In the genomic region with DNA sequence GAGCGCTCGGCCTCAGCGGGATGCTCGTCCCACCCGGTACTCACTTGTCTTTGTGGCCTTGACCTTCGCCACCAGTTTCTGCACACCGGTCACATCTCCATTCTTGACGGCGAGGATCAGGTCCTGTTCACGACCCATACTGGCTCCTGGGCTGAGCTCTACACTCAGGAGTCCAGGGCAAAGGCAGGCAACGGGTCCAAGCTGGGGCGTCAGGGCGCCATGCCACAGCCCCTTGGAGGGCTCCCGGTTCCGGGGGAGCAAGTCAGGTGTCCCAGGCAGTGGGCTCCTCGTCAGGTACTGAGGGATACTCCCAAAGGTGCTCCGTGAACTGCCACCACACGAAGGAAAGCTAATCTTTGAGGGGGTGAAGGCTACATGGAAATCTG, we compare ENCODE assay signal across 1 cellular context.
A peak's percentile ranks its signal among the peaks of the same experiment; 100 is the strongest.
TF ChIP-seq lines count a peak whose summit lies in the region.

No MANE protein-coding gene starts in this region.

TF ChIP-seq in HepG2, 621 proteins besides CTCF, POLR2A, EP300 and RAD21:
- TF ChIP-seq, protein P1, sequence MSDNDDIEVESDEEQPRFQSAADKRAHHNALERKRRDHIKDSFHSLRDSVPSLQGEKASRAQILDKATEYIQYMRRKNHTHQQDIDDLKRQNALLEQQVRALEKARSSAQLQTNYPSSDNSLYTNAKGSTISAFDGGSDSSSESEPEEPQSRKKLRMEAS (IDR thresholded peaks at IDR 0.05): 0 out of 2 replicates have a peak, but pooled peaks have one; percentile 9
- TF ChIP-seq NFATC3 (CRISPR knock-in tag; IDR thresholded peaks at IDR 0.05): no peak
- TF ChIP-seq, protein P2, sequence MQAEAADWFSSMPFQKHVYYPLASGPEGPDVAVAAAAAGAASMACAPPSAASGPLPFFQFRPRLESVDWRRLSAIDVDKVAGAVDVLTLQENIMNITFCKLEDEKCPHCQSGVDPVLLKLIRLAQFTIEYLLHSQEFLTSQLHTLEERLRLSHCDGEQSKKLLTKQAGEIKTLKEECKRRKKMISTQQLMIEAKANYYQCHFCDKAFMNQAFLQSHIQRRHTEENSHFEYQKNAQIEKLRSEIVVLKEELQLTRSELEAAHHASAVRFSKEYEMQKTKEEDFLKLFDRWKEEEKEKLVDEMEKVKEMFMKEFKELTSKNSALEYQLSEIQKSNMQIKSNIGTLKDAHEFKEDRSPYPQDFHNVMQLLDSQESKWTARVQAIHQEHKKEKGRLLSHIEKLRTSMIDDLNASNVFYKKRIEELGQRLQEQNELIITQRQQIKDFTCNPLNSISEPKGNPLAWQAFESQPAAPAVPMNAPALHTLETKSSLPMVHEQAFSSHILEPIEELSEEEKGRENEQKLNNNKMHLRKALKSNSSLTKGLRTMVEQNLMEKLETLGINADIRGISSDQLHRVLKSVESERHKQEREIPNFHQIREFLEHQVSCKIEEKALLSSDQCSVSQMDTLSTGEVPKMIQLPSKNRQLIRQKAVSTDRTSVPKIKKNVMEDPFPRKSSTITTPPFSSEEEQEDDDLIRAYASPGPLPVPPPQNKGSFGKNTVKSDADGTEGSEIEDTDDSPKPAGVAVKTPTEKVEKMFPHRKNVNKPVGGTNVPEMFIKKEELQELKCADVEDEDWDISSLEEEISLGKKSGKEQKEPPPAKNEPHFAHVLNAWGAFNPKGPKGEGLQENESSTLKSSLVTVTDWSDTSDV (CRISPR knock-in tag; IDR thresholded peaks at IDR 0.05): peak; percentile 57; the same call in 1 of the 2 replicates
- TF ChIP-seq, protein P3, sequence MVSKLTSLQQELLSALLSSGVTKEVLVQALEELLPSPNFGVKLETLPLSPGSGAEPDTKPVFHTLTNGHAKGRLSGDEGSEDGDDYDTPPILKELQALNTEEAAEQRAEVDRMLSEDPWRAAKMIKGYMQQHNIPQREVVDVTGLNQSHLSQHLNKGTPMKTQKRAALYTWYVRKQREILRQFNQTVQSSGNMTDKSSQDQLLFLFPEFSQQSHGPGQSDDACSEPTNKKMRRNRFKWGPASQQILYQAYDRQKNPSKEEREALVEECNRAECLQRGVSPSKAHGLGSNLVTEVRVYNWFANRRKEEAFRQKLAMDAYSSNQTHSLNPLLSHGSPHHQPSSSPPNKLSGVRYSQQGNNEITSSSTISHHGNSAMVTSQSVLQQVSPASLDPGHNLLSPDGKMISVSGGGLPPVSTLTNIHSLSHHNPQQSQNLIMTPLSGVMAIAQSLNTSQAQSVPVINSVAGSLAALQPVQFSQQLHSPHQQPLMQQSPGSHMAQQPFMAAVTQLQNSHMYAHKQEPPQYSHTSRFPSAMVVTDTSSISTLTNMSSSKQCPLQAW (CRISPR knock-in tag; IDR thresholded peaks at IDR 0.05): no peak
- TF ChIP-seq ZNF263 (CRISPR knock-in tag; IDR thresholded peaks at IDR 0.05): no peak
- no peak for TF ChIP-seq ZSCAN9 (CRISPR knock-in tag; IDR thresholded peaks at IDR 0.05; ENCODE audit: borderline replicate concordance)
- TF ChIP-seq ZNF616 (CRISPR knock-in tag; IDR thresholded peaks at IDR 0.05; ENCODE audit: low read depth): no peak
- no peak for TF ChIP-seq ZIK1 (CRISPR knock-in tag; IDR thresholded peaks at IDR 0.05; ENCODE audit: borderline replicate concordance, low read depth)
- TF ChIP-seq NCOR1 (IDR thresholded peaks at IDR 0.05; ENCODE audit: borderline replicate concordance, low read length): no peak
- no peak for TF ChIP-seq REL (CRISPR knock-in tag; conservative IDR thresholded peaks at IDR 0.05)
- TF ChIP-seq XBP1 (CRISPR knock-in tag; IDR thresholded peaks at IDR 0.05): no peak
- TF ChIP-seq GPN1 (CRISPR knock-in tag; IDR thresholded peaks at IDR 0.05; ENCODE audit: borderline replicate concordance): no peak
- TF ChIP-seq, protein P4, sequence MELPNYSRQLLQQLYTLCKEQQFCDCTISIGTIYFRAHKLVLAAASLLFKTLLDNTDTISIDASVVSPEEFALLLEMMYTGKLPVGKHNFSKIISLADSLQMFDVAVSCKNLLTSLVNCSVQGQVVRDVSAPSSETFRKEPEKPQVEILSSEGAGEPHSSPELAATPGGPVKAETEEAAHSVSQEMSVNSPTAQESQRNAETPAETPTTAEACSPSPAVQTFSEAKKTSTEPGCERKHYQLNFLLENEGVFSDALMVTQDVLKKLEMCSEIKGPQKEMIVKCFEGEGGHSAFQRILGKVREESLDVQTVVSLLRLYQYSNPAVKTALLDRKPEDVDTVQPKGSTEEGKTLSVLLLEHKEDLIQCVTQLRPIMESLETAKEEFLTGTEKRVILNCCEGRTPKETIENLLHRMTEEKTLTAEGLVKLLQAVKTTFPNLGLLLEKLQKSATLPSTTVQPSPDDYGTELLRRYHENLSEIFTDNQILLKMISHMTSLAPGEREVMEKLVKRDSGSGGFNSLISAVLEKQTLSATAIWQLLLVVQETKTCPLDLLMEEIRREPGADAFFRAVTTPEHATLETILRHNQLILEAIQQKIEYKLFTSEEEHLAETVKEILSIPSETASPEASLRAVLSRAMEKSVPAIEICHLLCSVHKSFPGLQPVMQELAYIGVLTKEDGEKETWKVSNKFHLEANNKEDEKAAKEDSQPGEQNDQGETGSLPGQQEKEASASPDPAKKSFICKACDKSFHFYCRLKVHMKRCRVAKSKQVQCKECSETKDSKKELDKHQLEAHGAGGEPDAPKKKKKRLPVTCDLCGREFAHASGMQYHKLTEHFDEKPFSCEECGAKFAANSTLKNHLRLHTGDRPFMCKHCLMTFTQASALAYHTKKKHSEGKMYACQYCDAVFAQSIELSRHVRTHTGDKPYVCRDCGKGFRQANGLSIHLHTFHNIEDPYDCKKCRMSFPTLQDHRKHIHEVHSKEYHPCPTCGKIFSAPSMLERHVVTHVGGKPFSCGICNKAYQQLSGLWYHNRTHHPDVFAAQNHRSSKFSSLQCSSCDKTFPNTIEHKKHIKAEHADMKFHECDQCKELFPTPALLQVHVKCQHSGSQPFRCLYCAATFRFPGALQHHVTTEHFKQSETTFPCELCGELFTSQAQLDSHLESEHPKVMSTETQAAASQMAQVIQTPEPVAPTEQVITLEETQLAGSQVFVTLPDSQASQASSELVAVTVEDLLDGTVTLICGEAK (IDR thresholded peaks at IDR 0.05): no peak
- TF ChIP-seq, protein P4 (CRISPR knock-in tag; IDR thresholded peaks at IDR 0.05): no peak
